In genomic region chr7:824106-824505, GRCh38 we compare ENCODE assay signal across 16 cellular contexts. TPM values are rescaled to one million over a fixed set of nuclear protein-coding genes. Genes with fewer than 3 reads are reported as not detected.
DNase-seq lines count a peak whose midpoint lies in the region; ATAC-seq and TF ChIP-seq lines count a peak whose summit lies in the region.
"Had no signal": no experiment of that assay in that cellular context is flagged by ENCODE, and none has a peak within 500 bp of the region (broad histone marks: within the 10 kb centered on the region; RNA-seq: fewer than 3 reads in every experiment).

No MANE protein-coding gene starts in this region.

- peaks cover 21 to 70% (median 46%) of the 10 kb centered on the region in 4 donors for H3K4me1 Mint-ChIP-seq in CD4-positive, CD25-positive, alpha-beta regulatory T cell

- intact Hi-C loops in left cardiac atrium (cut with DNase I) (loop anchor here in 1 of 2 donors (5.0 kb wide), 1 partner anchor 48 kb away; no protein-coding TSS in a partner anchor), gastrocnemius medialis (cut with DNase I; ENCODE audit: low total_unique reads) (no loop called here)

- H3K27ac ChIP-seq in CD4-positive, CD25-positive, alpha-beta regulatory T cell (ENCODE audit: insufficient read depth, low read length, poor library complexity, severe bottlenecking), result no peak overlapping the region
- 0 out of 2 replicates have a peak overlapping the region, but pooled peaks have one; percentile 6 for H3K27ac ChIP-seq in SK-N-MC
- H3K27ac ChIP-seq in gastrocnemius medialis, result peak overlapping the region; percentile 91 to 96 (median 94)

- H3K4me3 ChIP-seq in CD4-positive, CD25-positive, alpha-beta regulatory T cell (ENCODE audit: low read depth, low read length), result no peak overlapping the region
- no peak overlapping the region for H3K4me3 ChIP-seq in SK-N-MC
- no peak overlapping the region for H3K4me3 ChIP-seq in gastrocnemius medialis

- no peak for ATAC-seq in CD4-positive, CD25-positive, alpha-beta regulatory T cell (ENCODE audit: low read depth in 2 of 2)
- ATAC-seq in left cardiac atrium (no peak), gastrocnemius medialis (no peak), GM18505 (IDR thresholded peaks at IDR 0.05; ENCODE audit: unreplicated experiment) (no peak), GM21381 (IDR thresholded peaks at IDR 0.05; ENCODE audit: unreplicated experiment) (no peak)
- ATAC-seq: natural killer cell treated with Interleukin-12 subunit alpha and Interleukin-12 subunit beta and Interleukin-15 and Interleukin-18, amount 100 ng/mL, for 72 hours; T-cell had no signal

- no peak for TF ChIP-seq CTCF in gastrocnemius medialis (IDR thresholded peaks at IDR 0.05 in 4 of 5, conservative IDR thresholded peaks at IDR 0.05 in 1 of 5)

- no peak overlapping the region for H3K4me3 Mint-ChIP-seq in CD4-positive, CD25-positive, alpha-beta regulatory T cell
- H3K4me3 Mint-ChIP-seq: activated CD4-positive, alpha-beta T cell treated with anti-CD3 and anti-CD28 coated beads, Interleukin-2, amount 10 ng/mL, durations not matched to agents 7 days and 5 days; B cell; natural killer cell treated with Interleukin-12 subunit alpha and Interleukin-12 subunit beta and Interleukin-15 and Interleukin-18, amount 100 ng/mL, for 72 hours; T-cell had no signal

- H3K27me3 ChIP-seq in CD4-positive, CD25-positive, alpha-beta regulatory T cell (ENCODE audit: control insufficient read depth, insufficient read depth, low read length), result no peaks in the 10 kb centered on the region
- no peaks in the 10 kb centered on the region for H3K27me3 ChIP-seq in gastrocnemius medialis

- H3K27me3 Mint-ChIP-seq in CD4-positive, CD25-positive, alpha-beta regulatory T cell, result no peaks in the 10 kb centered on the region
- H3K27me3 Mint-ChIP-seq: activated CD4-positive, alpha-beta T cell treated with anti-CD3 and anti-CD28 coated beads, Interleukin-2, amount 10 ng/mL, durations not matched to agents 7 days and 5 days; B cell; T-cell had no signal

- peak overlapping the region in 2 of 3 donors; percentile 45 to 55 for H3K27ac Mint-ChIP-seq in CD4-positive, CD25-positive, alpha-beta regulatory T cell
- H3K27ac Mint-ChIP-seq: activated CD4-positive, alpha-beta T cell treated with anti-CD3 and anti-CD28 coated beads, Interleukin-2, amount 10 ng/mL, durations not matched to agents 7 days and 5 days; B cell; natural killer cell treated with Interleukin-12 subunit alpha and Interleukin-12 subunit beta and Interleukin-15 and Interleukin-18, amount 100 ng/mL, for 72 hours had no signal

- in situ Hi-C loops in gastrocnemius medialis (cut with MboI; ENCODE audit: low sequenced_read_pairs in 4 of 4), result loop anchor here in 2 of 4 donors (10.0 kb wide), 1 partner anchor 51 kb away; the partner anchor contains the start of gene GET4 (in 2 of the 2)

- peaks cover 29% of the 10 kb centered on the region for H3K36me3 Mint-ChIP-seq in CD4-positive, CD25-positive, alpha-beta regulatory T cell
- H3K36me3 Mint-ChIP-seq: natural killer cell treated with Interleukin-12 subunit alpha and Interleukin-12 subunit beta and Interleukin-15 and Interleukin-18, amount 100 ng/mL, for 72 hours had no signal

- H3K9ac ChIP-seq in SK-N-MC (ENCODE audit: insufficient read length), result no peak overlapping the region

- no peaks in the 10 kb centered on the region for H3K9me3 ChIP-seq in CD4-positive, CD25-positive, alpha-beta regulatory T cell (ENCODE audit: control insufficient read depth in 2 of 2, low read length in 2 of 2)
- H3K9me3 ChIP-seq in SK-N-MC (ENCODE audit: low read depth, low read length) (no peaks in the 10 kb centered on the region), gastrocnemius medialis (no peaks in the 10 kb centered on the region)

- peaks cover 19% of the 10 kb centered on the region for H3K36me3 ChIP-seq in CD4-positive, CD25-positive, alpha-beta regulatory T cell (ENCODE audit: control insufficient read depth, insufficient read depth, low read length)
- H3K36me3 ChIP-seq in SK-N-MC (ENCODE audit: insufficient read depth, low read length), result no peaks in the 10 kb centered on the region; the same call in 1 of the 2 replicates
- H3K36me3 ChIP-seq in gastrocnemius medialis, result no peaks in the 10 kb centered on the region

- H3K9me3 Mint-ChIP-seq in CD4-positive, CD25-positive, alpha-beta regulatory T cell, result peaks cover 0 to 1% (median 0%) of the 10 kb centered on the region in 7 donors
- H3K9me3 Mint-ChIP-seq: activated CD4-positive, alpha-beta T cell treated with anti-CD3 and anti-CD28 coated beads, Interleukin-2, amount 10 ng/mL, durations not matched to agents 7 days and 5 days; natural killer cell treated with Interleukin-12 subunit alpha and Interleukin-12 subunit beta and Interleukin-15 and Interleukin-18, amount 100 ng/mL, for 72 hours; T-cell had no signal

- no peak for DNase-seq in CD4-positive, CD25-positive, alpha-beta regulatory T cell
- DNase-seq in SK-N-MC (ENCODE audit: low read depth, low spot score) (no peak), left cardiac atrium (peak; percentile 8), gastrocnemius medialis (no peak), NCI-H1417 treated with DMSO at 0.1 percent for 48 hours (lab: John Stamatoyannopoulos, UW) (no peak)
- DNase-seq in activated CD4-positive, alpha-beta T cell treated with anti-CD3 and anti-CD28 coated beads for 48 hours, result no peak
- DNase-seq: activated CD4-positive, alpha-beta T cell treated with anti-CD3 and anti-CD28 coated beads, Interleukin-2, amount 10 ng/mL, durations not matched to agents 7 days and 5 days; effector memory CD4-positive, alpha-beta T cell; EL; NCI-H1436 treated with DMSO at 0.1 percent for 48 hours; NCI-H510A; T-cell had no signal

- H3K4me1 ChIP-seq in CD4-positive, CD25-positive, alpha-beta regulatory T cell (ENCODE audit: control insufficient read depth, insufficient read depth, low read length, poor library complexity, severe bottlenecking), result no peaks in the 10 kb centered on the region
- peaks cover 87 to 89% of the 10 kb centered on the region in 2 donors for H3K4me1 ChIP-seq in gastrocnemius medialis

- no peak for TF ChIP-seq POLR2A in gastrocnemius medialis (IDR thresholded peaks at IDR 0.05)
- no peak for TF ChIP-seq POLR2A in GM18505 (IDR thresholded peaks at IDR 0.05; ENCODE audit: borderline replicate concordance, extremely low read depth, insufficient read depth, insufficient read length)

RNA-seq across cellular contexts. Expression of gene SUN1, which starts 8.2 kb away (rescaled TPM):
- total RNA-seq in CD4-positive, CD25-positive, alpha-beta regulatory T cell, result 90.0 TPM
- 10 to 100 TPM; 46.8 to 56.1 (median 53.7) TPM for polyA plus RNA-seq in CD4-positive, CD25-positive, alpha-beta regulatory T cell
- total RNA-seq in left cardiac atrium (100 to 1,000 TPM; 124 to 136 TPM), gastrocnemius medialis (100 to 1,000 TPM; 112 to 154 (median 132) TPM)

RNA-seq across cellular contexts. Expression of gene GET4, which starts 52.2 kb away (rescaled TPM):
- total RNA-seq in CD4-positive, CD25-positive, alpha-beta regulatory T cell, result 67.8 TPM
- 10 to 100 TPM; 23.9 to 30.8 (median 28.4) TPM for polyA plus RNA-seq in CD4-positive, CD25-positive, alpha-beta regulatory T cell
- total RNA-seq in left cardiac atrium, result 10 to 100 TPM; 17.8 to 28.3 TPM
- 10 to 100 TPM; 24.6 to 40.8 (median 30.0) TPM for total RNA-seq in gastrocnemius medialis
